Comparison of ENCODE assay signal across 20 cellular contexts in the genomic region with DNA sequence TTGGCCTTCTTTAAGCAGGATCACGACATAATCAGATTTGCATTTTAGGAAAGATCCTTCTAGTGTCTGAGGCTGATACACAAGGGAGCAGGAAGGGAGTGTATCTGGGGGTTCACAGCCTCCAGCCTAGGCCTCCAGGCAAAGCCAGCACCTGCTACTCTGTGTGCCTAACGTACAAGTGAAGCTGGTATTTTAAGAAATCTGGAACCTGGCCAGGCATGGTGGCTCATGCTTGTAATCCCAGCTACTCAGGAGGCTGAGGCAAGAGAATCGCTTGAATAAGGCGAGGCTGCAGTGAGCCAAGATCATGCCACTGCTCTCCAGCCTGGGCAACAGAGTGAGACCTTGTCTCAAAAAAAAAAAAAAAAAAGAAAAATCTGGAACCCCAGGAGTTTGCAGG. TPM values are rescaled to one million over a fixed set of nuclear protein-coding genes. Genes with fewer than 3 reads are reported as not detected.
"Had no signal": no experiment of that assay in that cellular context is flagged by ENCODE, and none has a peak within 500 bp of the region (broad histone marks: within the 10 kb centered on the region; RNA-seq: fewer than 3 reads in every experiment).

No MANE protein-coding gene starts in this region.

RNA-seq across cellular contexts. Expression of a gene that starts 26.0 kb away (rescaled TPM):
- total RNA-seq: dorsolateral prefrontal cortex; esophagus mucosa; gastrocnemius medialis; glomerular endothelial cell; kidney; left lobe of liver; lower leg skin; lung microvascular endothelial cell; mesothelial cell of epicardium; mucosa of descending colon; naive thymus-derived CD4-positive, alpha-beta T cell; osteocyte; prostate gland; renal cortical epithelial cell; suprapubic skin; transverse colon; upper lobe of right lung; uterus had no signal
- polyA plus RNA-seq: naive thymus-derived CD4-positive, alpha-beta T cell; small intestine; thymus had no signal
